ENCODE assay signal across 21 cellular contexts in genomic region chr22:50435701-50436115, GRCh38. TPM values are rescaled to one million over a fixed set of nuclear protein-coding genes. Genes with fewer than 3 reads are reported as not detected.
"Had no signal": no experiment of that assay in that cellular context is flagged by ENCODE, and none has a peak within 500 bp of the region (broad histone marks: within the 10 kb centered on the region; RNA-seq: fewer than 3 reads in every experiment).

No MANE protein-coding gene starts in this region.

- H3K4me1 Mint-ChIP-seq: activated naive CD8-positive, alpha-beta T cell treated with anti-CD3 and anti-CD28 coated beads for 36 hours; endodermal cell; mesothelial cell of epicardium had no signal

- H3K9me3 ChIP-seq: sigmoid colon, thoracic aorta, upper lobe of right lung had no signal

- ATAC-seq: left colon; stimulated activated naive B cell treated with anti-CD40 and anti-IgM and Interleukin-4, amounts not matched to agents 10 μg/mL and 1 μg/mL and 100 μg/mL, for 72 hours had no signal

- H3K4me1 ChIP-seq: sigmoid colon, upper lobe of right lung had no signal

- H3K27me3 ChIP-seq: sigmoid colon, upper lobe of right lung had no signal

- H3K27me3 Mint-ChIP-seq: activated naive CD8-positive, alpha-beta T cell treated with anti-CD3 and anti-CD28 coated beads for 36 hours; natural killer cell treated with Interleukin-12 subunit alpha and Interleukin-12 subunit beta and Interleukin-15 and Interleukin-18, amount 100 ng/mL, for 72 hours; stimulated activated naive B cell treated with anti-CD40 and anti-IgM and Interleukin-4, amounts not matched to agents 10 μg/mL and 1 μg/mL and 100 μg/mL, for 72 hours had no signal

- H3K4me3 ChIP-seq: lung, sigmoid colon, thoracic aorta, upper lobe of right lung had no signal

- FAIRE-seq: colon had no signal

- H3K4me3 Mint-ChIP-seq: activated naive CD8-positive, alpha-beta T cell treated with anti-CD3 and anti-CD28 coated beads for 36 hours; endodermal cell; mesothelial cell of epicardium; natural killer cell treated with Interleukin-12 subunit alpha and Interleukin-12 subunit beta and Interleukin-15 and Interleukin-18, amount 100 ng/mL, for 72 hours; stimulated activated naive B cell treated with anti-CD40 and anti-IgM and Interleukin-4, amounts not matched to agents 10 μg/mL and 1 μg/mL and 100 μg/mL, for 72 hours; T-helper 1 cell treated with Interleukin-12 subunit alpha and Interleukin-12 subunit beta and Interleukin-4 antibody, amounts not matched to agents 30 μg/mL and 1 μg/mL, for 36 hours had no signal

- H3K27ac Mint-ChIP-seq: activated naive CD8-positive, alpha-beta T cell treated with anti-CD3 and anti-CD28 coated beads for 36 hours; endodermal cell; mesothelial cell of epicardium; natural killer cell treated with Interleukin-12 subunit alpha and Interleukin-12 subunit beta and Interleukin-15 and Interleukin-18, amount 100 ng/mL, for 72 hours; T-helper 1 cell treated with Interleukin-12 subunit alpha and Interleukin-12 subunit beta and Interleukin-4 antibody, amounts not matched to agents 30 μg/mL and 1 μg/mL, for 36 hours had no signal

- H3K36me3 Mint-ChIP-seq: natural killer cell treated with Interleukin-12 subunit alpha and Interleukin-12 subunit beta and Interleukin-15 and Interleukin-18, amount 100 ng/mL, for 72 hours had no signal

- DNase-seq: activated CD4-positive, alpha-beta T cell treated with anti-CD3 and anti-CD28 coated beads, Interleukin-2, amount 50 U/mL, for 1 hour; activated CD4-positive, CD25-positive, alpha-beta regulatory T cell treated with anti-CD3 and anti-CD28 coated beads, Interleukin-2, amount 50 U/mL, for 72 hours; activated CD8-positive, alpha-beta memory T cell treated with anti-CD3 and anti-CD28 coated beads for 24 hours; activated CD8-positive, alpha-beta memory T cell treated with anti-CD3 and anti-CD28 coated beads, Interleukin-2, amount 50 U/mL, for 48 hours; activated effector memory CD4-positive, alpha-beta T cell treated with anti-CD3 and anti-CD28 coated beads, Interleukin-2, amount 50 U/mL, for 16 hours; activated naive CD8-positive, alpha-beta T cell treated with anti-CD3 and anti-CD28 coated beads for 36 hours; activated T-cell treated with anti-CD3 and anti-CD28 coated beads, Interleukin-2, amount 50 U/mL, for 48 hours; amygdala; erythroblast; left colon; sigmoid colon; stimulated activated CD4-positive, alpha-beta T cell treated with anti-CD3 and anti-CD28 coated beads, Interleukin-4, amount 100 ng/mL, for 4 hours; stimulated activated naive B cell treated with anti-CD40 and anti-IgM and Interleukin-4, amounts not matched to agents 10 μg/mL and 1 μg/mL and 100 μg/mL, for 72 hours; upper lobe of right lung had no signal

- H3K9me3 Mint-ChIP-seq: activated naive CD8-positive, alpha-beta T cell treated with anti-CD3 and anti-CD28 coated beads for 36 hours; endodermal cell; mesothelial cell of epicardium; natural killer cell treated with Interleukin-12 subunit alpha and Interleukin-12 subunit beta and Interleukin-15 and Interleukin-18, amount 100 ng/mL, for 72 hours; stimulated activated naive B cell treated with anti-CD40 and anti-IgM and Interleukin-4, amounts not matched to agents 10 μg/mL and 1 μg/mL and 100 μg/mL, for 72 hours; T-helper 1 cell treated with Interleukin-12 subunit alpha and Interleukin-12 subunit beta and Interleukin-4 antibody, amounts not matched to agents 30 μg/mL and 1 μg/mL, for 36 hours had no signal

- H3K27ac ChIP-seq: sigmoid colon, thoracic aorta, upper lobe of right lung had no signal

RNA-seq across cellular contexts. Expression of gene ADM2, which starts 45.6 kb away (rescaled TPM):
- total RNA-seq: sigmoid colon had no signal

RNA-seq across cellular contexts. Expression of gene MIOX, which starts 51.0 kb away (rescaled TPM):
- total RNA-seq: endodermal cell, left colon, lung, sigmoid colon, thoracic aorta, upper lobe of right lung had no signal
